ENCODE assay signal across 1 cellular context in genomic region chr12:47742253-47742825, GRCh38.
TF ChIP-seq lines count a peak whose summit lies in the region.

No MANE protein-coding gene starts in this region.

TF ChIP-seq in H1, 55 proteins besides CTCF, POLR2A, EP300 and RAD21:
- 0 out of 2 replicates have a peak, but pooled peaks have one; percentile 62 for TF ChIP-seq GABPA (IDR thresholded peaks at IDR 0.05; ENCODE audit: borderline replicate concordance, insufficient read depth, low read length)
- 0 out of 4 replicates have a peak, but pooled peaks of 1 of the 2 experiments have one; percentile 26 for TF ChIP-seq SIN3A (conservative IDR thresholded peaks at IDR 0.05 in 1 of 2, IDR thresholded peaks at IDR 0.05 in 1 of 2; ENCODE audit: low read depth in 1 of 2, low read length in 2 of 2)
- no peak for TF ChIP-seq CBX5 (IDR thresholded peaks at IDR 0.05; ENCODE audit: low read depth, low read length)
- peak; percentile 61; the same call in 1 of the 2 replicates for TF ChIP-seq KDM1A (IDR thresholded peaks at IDR 0.05; ENCODE audit: borderline replicate concordance, low read length)
- peak in 1 of 2 experiments; percentile 51; a peak in 1 of 4 replicates for TF ChIP-seq HDAC2 (IDR thresholded peaks at IDR 0.05; ENCODE audit: borderline replicate concordance in 1 of 2, low read depth in 2 of 2, low read length in 2 of 2)
